Comparison of ENCODE assay signal across 31 cellular contexts in genomic region chr9:27204578-27204977, GRCh38.
DNase-seq lines count a peak whose midpoint lies in the region; ATAC-seq, FAIRE-seq and TF ChIP-seq lines count a peak whose summit lies in the region.
"Had no signal": no experiment of that assay in that cellular context is flagged by ENCODE, and none has a peak within 500 bp of the region (broad histone marks: within the 10 kb centered on the region; RNA-seq: fewer than 3 reads in every experiment).

No MANE protein-coding gene starts in this region.

- FAIRE-seq in bronchial epithelial cell (lab: Jason Lieb, UNC), result no peak
- FAIRE-seq: colon had no signal

- H3K4ac ChIP-seq in mesenchymal stem cell (ENCODE audit: low read depth in 1 of 2, low read length in 2 of 2), result no peak overlapping the region

- TF ChIP-seq CTCF in bronchial epithelial cell (IDR thresholded peaks at IDR 0.05; ENCODE audit: insufficient read depth, low read length, severe bottlenecking), result no peak

- no peak overlapping the region for H4K91ac ChIP-seq in mesenchymal stem cell (ENCODE audit: low read length)

- H3K4me1 ChIP-seq in mesenchymal stem cell (ENCODE audit: control insufficient read depth, insufficient read depth, low read depth, low read length), result no peaks in the 10 kb centered on the region
- H3K4me1 ChIP-seq: prostate gland, SJSA1 had no signal

- no peak overlapping the region for H3K23ac ChIP-seq in mesenchymal stem cell (ENCODE audit: low read length in 2 of 2)

- no peak overlapping the region for H3K27ac ChIP-seq in mesenchymal stem cell (ENCODE audit: low read length, poor library complexity, severe bottlenecking)
- H3K27ac ChIP-seq: brain microvascular endothelial cell, neutrophil, prostate gland, SJSA1 had no signal

- peak; percentile 49 for DNase-seq in ELR (ENCODE audit: low read depth)
- DNase-seq in RPMI7951 (ENCODE audit: low read depth), result peak; percentile 59
- DNase-seq in bronchial epithelial cell (ENCODE audit: low read depth), result peak; percentile 77
- peak; percentile 62 for DNase-seq in mesenchymal stem cell
- no peak for DNase-seq in MV-4-11 (lab: John Stamatoyannopoulos, UW)
- no peak for DNase-seq in cerebellar nuclear complex (lab: John Stamatoyannopoulos, UW)
- DNase-seq: ACHN; activated B cell treated with CpG ODN at 0.5 μM for 24 hours; activated CD8-positive, alpha-beta memory T cell treated with anti-CD3 and anti-CD28 coated beads, Interleukin-2, amount 10 ng/mL, durations not matched to agents 7 days and 5 days; activated T-cell treated with anti-CD3 and anti-CD28 coated beads, Interleukin-2, amount 50 U/mL, for 48 hours; brain microvascular endothelial cell; CD4-positive, alpha-beta memory T cell; DMS 273 treated with DMSO at 0.1 percent for 48 hours; effector CD4-positive, alpha-beta T cell; glutamatergic neuron; H7; islet precursor cell; naive thymus-derived CD4-positive, alpha-beta T cell; NCI-H1092; NCI-H1694; NCI-H446; NCI-H748 treated with DMSO at 0.1 percent for 48 hours; stimulated activated CD4-positive, alpha-beta T cell treated with anti-CD3 and anti-CD28 coated beads, Interleukin-4, amount 100 ng/mL, for 24 hours; T1000 had no signal

- no peak overlapping the region for H2AFZ ChIP-seq in mesenchymal stem cell (ENCODE audit: low read depth, low read length)

- H3K9ac ChIP-seq in mesenchymal stem cell (ENCODE audit: low read length), result no peak overlapping the region

- H4K8ac ChIP-seq in mesenchymal stem cell (ENCODE audit: low read length), result no peak overlapping the region

- ATAC-seq in HG03135 (IDR thresholded peaks at IDR 0.05; ENCODE audit: unreplicated experiment) (no peak), GM21825 (IDR thresholded peaks at IDR 0.05; ENCODE audit: unreplicated experiment) (no peak)
- ATAC-seq: activated CD8-positive, alpha-beta memory T cell treated with anti-CD3 and anti-CD28 coated beads, Interleukin-2, amount 10 ng/mL, durations not matched to agents 7 days and 5 days; naive thymus-derived CD4-positive, alpha-beta T cell; sciatic nerve had no signal

- H3K14ac ChIP-seq in mesenchymal stem cell (ENCODE audit: low read length in 2 of 2), result no peak overlapping the region

- no peak overlapping the region for H2AK5ac ChIP-seq in mesenchymal stem cell (ENCODE audit: low read length, severe bottlenecking)

- H3K27me3 ChIP-seq in bronchial epithelial cell (ENCODE audit: control insufficient read depth, insufficient read depth, low read length), result no peaks in the 10 kb centered on the region
- no peaks in the 10 kb centered on the region for H3K27me3 ChIP-seq in mesenchymal stem cell (ENCODE audit: control insufficient read depth in 1 of 2, insufficient read depth in 1 of 2, low read length in 2 of 2)
- H3K27me3 ChIP-seq: brain microvascular endothelial cell, neutrophil, SJSA1 had no signal

- H3K36me3 ChIP-seq in bronchial epithelial cell (ENCODE audit: control insufficient read depth, insufficient read depth, low read length) (no peaks in the 10 kb centered on the region), mesenchymal stem cell (ENCODE audit: control insufficient read depth in 1 of 2, insufficient read depth in 2 of 2, low read depth in 1 of 2, low read length in 2 of 2) (no peaks in the 10 kb centered on the region)
- H3K36me3 ChIP-seq: brain microvascular endothelial cell, neutrophil, prostate gland, SJSA1 had no signal

- H2BK15ac ChIP-seq in mesenchymal stem cell (ENCODE audit: low read depth, poor library complexity, severe bottlenecking), result no peak overlapping the region

- H3K79me1 ChIP-seq in mesenchymal stem cell (replicated peaks; ENCODE audit: low read length, poor library complexity, severe bottlenecking), result no peaks in the 10 kb centered on the region

- no peak overlapping the region for H2BK5ac ChIP-seq in mesenchymal stem cell (ENCODE audit: low read depth, low read length, poor library complexity, severe bottlenecking)

- H2BK120ac ChIP-seq in mesenchymal stem cell (ENCODE audit: low read depth, low read length), result no peak overlapping the region

- H2BK12ac ChIP-seq in mesenchymal stem cell (ENCODE audit: low read length in 2 of 2), result peak overlapping the region in 1 of 2 experiments; percentile 8

- H3K18ac ChIP-seq in mesenchymal stem cell (ENCODE audit: low read depth in 1 of 2, low read length in 2 of 2), result no peak overlapping the region

- H3K4me3 ChIP-seq in bronchial epithelial cell (ENCODE audit: low read depth, low read length) (no peak overlapping the region), mesenchymal stem cell (ENCODE audit: insufficient read depth in 1 of 2, low read depth in 1 of 2, low read length in 2 of 2) (no peak overlapping the region)
- H3K4me3 ChIP-seq: prostate gland, SJSA1 had no signal

- WGBS in mesenchymal stem cell, result 86% methylated on average over 3 of the region's 4 CpGs

- no peak overlapping the region for H3K4me2 ChIP-seq in mesenchymal stem cell (ENCODE audit: low read length, poor library complexity, severe bottlenecking)

- no peaks in the 10 kb centered on the region for H3K9me3 ChIP-seq in mesenchymal stem cell (ENCODE audit: control insufficient read depth, low read length)
- H3K9me3 ChIP-seq: neutrophil, prostate gland, SJSA1 had no signal

Comparison
In these comparisons a context has a peak if more than half of its experiments do, and no peak if none do; other contexts are left out.
1. DNase-seq: peak in ELR (single experiment), RPMI7951 (single experiment), bronchial epithelial cell (single experiment) and mesenchymal stem cell (single experiment); none in MV-4-11 (single experiment) and cerebellar nuclear complex (0 of 2).